ENCODE assay signal across 7 cellular contexts in genomic region chr4:4348585-4348984, GRCh38. TPM values are rescaled to one million over a fixed set of nuclear protein-coding genes. Genes with fewer than 3 reads are reported as not detected.
A peak's percentile ranks its signal among the peaks of the same experiment; 100 is the strongest.
DNase-seq lines count a peak whose midpoint lies in the region; ATAC-seq, FAIRE-seq and TF ChIP-seq lines count a peak whose summit lies in the region.
"Not testable (repeated sequence)": the region's sequence is repeated elsewhere in the genome, so short reads cannot be mapped to it uniquely, and the experiment has no call there.

No MANE protein-coding gene starts in this region.

- not testable (repeated sequence) for H2AFZ ChIP-seq in HepG2 (ENCODE audit: low read length)

- BruUV-seq in HepG2 (replicated peaks; lab: Mats Ljungman, UMichigan): not testable (repeated sequence)

- H3K27ac Mint-ChIP-seq in activated T-cell treated with anti-CD3 and anti-CD28 coated beads, Interleukin-2, amount 50 U/mL, for 72 hours: not testable (repeated sequence)
- peak overlapping the region; percentile 88 for H3K27ac Mint-ChIP-seq in activated naive CD8-positive, alpha-beta T cell

- H3K4me3 ChIP-seq in DOHH2 (ENCODE audit: low read length); Peyer's patch; HepG2 (replicated peaks in 1 of 3; ENCODE audit: insufficient read depth in 1 of 3, low read depth in 2 of 3, low read length in 3 of 3): not testable (repeated sequence)

- H3K4me1 ChIP-seq in DOHH2 (ENCODE audit: control insufficient read depth, low read length): peaks cover 51% of the 10 kb centered on the region
- not testable (repeated sequence) for H3K4me1 ChIP-seq in Peyer's patch; HepG2 (ENCODE audit: insufficient read depth, low read length)

- not testable (repeated sequence) for H3K36me3 Mint-ChIP-seq in activated T-cell treated with anti-CD3 and anti-CD28 coated beads, Interleukin-2, amount 50 U/mL, for 72 hours (ENCODE audit: insufficient read depth in 2 of 2); activated naive CD8-positive, alpha-beta T cell

- H3K27me3 ChIP-seq in DOHH2 (ENCODE audit: control insufficient read depth, low read length); Peyer's patch; HepG2 (ENCODE audit: control insufficient read depth in 1 of 2, insufficient read depth in 2 of 2, low read length in 2 of 2): not testable (repeated sequence)

- peaks cover 18% of the 10 kb centered on the region for H3K4me1 Mint-ChIP-seq in activated T-cell treated with anti-CD3 and anti-CD28 coated beads, Interleukin-2, amount 50 U/mL, for 72 hours (ENCODE audit: low read depth)
- H3K4me1 Mint-ChIP-seq in activated naive CD8-positive, alpha-beta T cell (ENCODE audit: low read depth): peaks cover 42% of the 10 kb centered on the region

- H3K79me2 ChIP-seq in DOHH2 (ENCODE audit: control insufficient read depth, low read length); HepG2 (ENCODE audit: insufficient read depth, low read length): not testable (repeated sequence)

- not testable (repeated sequence) for H3K4me2 ChIP-seq in DOHH2 (ENCODE audit: low read length); HepG2 (ENCODE audit: low read depth, low read length)

- ATAC-seq in activated T-cell treated with anti-CD3 and anti-CD28 coated beads, Interleukin-2, amount 50 U/mL, for 72 hours (replicated peaks in 1 of 2): peak; percentile 60 to 90
- ATAC-seq in HepG2: not testable (repeated sequence)

- H3K9me3 Mint-ChIP-seq in activated T-cell treated with anti-CD3 and anti-CD28 coated beads, Interleukin-2, amount 50 U/mL, for 72 hours; activated naive CD8-positive, alpha-beta T cell (ENCODE audit: low read depth): not testable (repeated sequence)

- not testable (repeated sequence) for TF ChIP-seq EP300 in HepG2 (IDR thresholded peaks at IDR 0.05; ENCODE audit: low read depth in 2 of 2, low read length in 2 of 2); HepG2 (CRISPR knock-in tag; IDR thresholded peaks at IDR 0.05; ENCODE audit: borderline replicate concordance)

- not testable (repeated sequence) for H3K36me3 ChIP-seq in DOHH2 (ENCODE audit: control insufficient read depth, low read length); Peyer's patch; HepG2 (replicated peaks in 1 of 2; ENCODE audit: control insufficient read depth in 1 of 2, insufficient read depth in 2 of 2, low read length in 2 of 2)

- H3K9me2 ChIP-seq in DOHH2 (replicated peaks; ENCODE audit: control insufficient read depth, low read length): not testable (repeated sequence)

- not testable (repeated sequence) for TF ChIP-seq CTCF in DOHH2 (IDR thresholded peaks at IDR 0.05; ENCODE audit: low read depth, low read length, poor library complexity, severe bottlenecking); Peyer's patch (IDR thresholded peaks at IDR 0.05); HepG2 (CRISPR knock-in tag; IDR thresholded peaks at IDR 0.05)

- H3K27ac ChIP-seq in DOHH2 (ENCODE audit: low read depth, low read length): peak overlapping the region; percentile 34
- not testable (repeated sequence) for H3K27ac ChIP-seq in Peyer's patch; HepG2 (ENCODE audit: extremely low read length, insufficient read depth, low read length)

- in situ Hi-C loops in HepG2 (cut with HindIII; ENCODE audit: extremely low pct_ligation_motif_present, low pct_unique_long_range_greater_than_20kb): not testable (repeated sequence)

- not testable (repeated sequence) for H3K9me3 ChIP-seq in DOHH2 (ENCODE audit: control insufficient read depth, insufficient read depth, low read length); Peyer's patch; HepG2 (ENCODE audit: low read length)

- intact Hi-C loops in HepG2 (cut with micrococcal nuclease; ENCODE audit: unreplicated experiment): not testable (repeated sequence)

- peak overlapping the region; percentile 44 to 63 for H3K4me3 Mint-ChIP-seq in activated T-cell treated with anti-CD3 and anti-CD28 coated beads, Interleukin-2, amount 50 U/mL, for 72 hours
- peak overlapping the region; percentile 68 for H3K4me3 Mint-ChIP-seq in activated naive CD8-positive, alpha-beta T cell

- CTCF ChIA-PET in HepG2 (lab: Yijun Ruan, JAX; ENCODE audit: low intra/inter-chr PET ratio, low total read pairs): not testable (repeated sequence)

- WGBS in HepG2 (ENCODE audit: low lambda C conversion rate): 45% methylated on average over 9 of the region's 9 CpGs

- not testable (repeated sequence) for FAIRE-seq in HepG2 (lab: Jason Lieb, UNC)

- TF ChIP-seq POLR2A in Peyer's patch (IDR thresholded peaks at IDR 0.05); HepG2 (IDR thresholded peaks at IDR 0.05; ENCODE audit: insufficient read depth in 1 of 2, low read depth in 2 of 2, low read length in 2 of 2): not testable (repeated sequence)

- not testable (repeated sequence) for H4K20me1 ChIP-seq in DOHH2 (ENCODE audit: control insufficient read depth, insufficient read depth, low read depth, low read length); HepG2 (ENCODE audit: insufficient read depth, low read length)

- peak in 2 of 3 donors; percentile 17 to 59 for DNase-seq in Peyer's patch
- DNase-seq in activated CD4-positive, alpha-beta T cell treated with anti-CD3 and anti-CD28 coated beads, Interleukin-2, amount 50 U/mL, for 1 hour: peak; percentile 8
- peak; percentile 18 to 34 for DNase-seq in activated T-cell treated with anti-CD3 and anti-CD28 coated beads, Interleukin-2, amount 50 U/mL, for 72 hours
- DNase-seq in HepG2 (ENCODE audit: low spot score): not testable (repeated sequence)
- peak; percentile 1 to 2 for DNase-seq in stimulated activated CD8-positive, alpha-beta memory T cell treated with anti-CD3 and anti-CD28 coated beads, Interleukin-2, amount 100 ng/mL, for 1 hour (ENCODE audit: low read depth in 2 of 2)

- not testable (repeated sequence) for TF ChIP-seq RAD21 in HepG2 (CRISPR knock-in tag; IDR thresholded peaks at IDR 0.05)

- not testable (repeated sequence) for H3K27me3 Mint-ChIP-seq in activated T-cell treated with anti-CD3 and anti-CD28 coated beads, Interleukin-2, amount 50 U/mL, for 72 hours (ENCODE audit: low read depth); activated naive CD8-positive, alpha-beta T cell

- POLR2A ChIA-PET in HepG2 (lab: Yijun Ruan, JAX): not testable (repeated sequence)

- H3K9ac ChIP-seq in HepG2 (ENCODE audit: insufficient read depth, low read depth, low read length): not testable (repeated sequence)

- peaks cover 14% of the 10 kb centered on the region for H3F3A ChIP-seq in DOHH2 (ENCODE audit: control insufficient read depth, insufficient read depth)

RNA-seq across cellular contexts. Expression of gene NSG1, which starts 38.3 kb away (rescaled TPM):
- total RNA-seq in Peyer's patch (10 to 100 TPM in 1 of 4 donors, 1 to 10 TPM in 3; 2.0 to 13.2 (median 3.7) TPM), HepG2 (2016; rRNA removed; fragmentation: Illumina TruSeq; extraction: Trizol) (not detected in 2 replicates)
- total RNA-seq in activated T-cell treated with anti-CD3 and anti-CD28 coated beads, Interleukin-2, amount 50 U/mL, for 72 hours: 1 to 10 TPM; 1.0 to 3.2 TPM
- total RNA-seq in HepG2 (2016; cell fraction: cytosol; rRNA removed; fragmentation: Illumina TruSeq; extraction: Trizol; ENCODE audit: low read depth): not detected in 2 replicates
- total RNA-seq in HepG2 (2016; cell fraction: insoluble cytoplasmic fraction; rRNA removed; fragmentation: Illumina TruSeq; extraction: Trizol): not detected in 2 replicates
- total RNA-seq in HepG2 (2016; cell fraction: membrane; rRNA removed; fragmentation: Illumina TruSeq; extraction: Trizol): not detected in 2 replicates
- total RNA-seq in HepG2 (2016; cell fraction: nucleus; rRNA removed; fragmentation: Illumina TruSeq; extraction: Trizol): not detected in 2 replicates
- polyA plus RNA-seq in HepG2 (2011; rRNA removed): not detected in 2 replicates
- not detected in 2 replicates for polyA plus RNA-seq in HepG2 (2011; cell fraction: cytosol; rRNA removed)
- polyA plus RNA-seq in HepG2 (2011; cell fraction: nucleus; rRNA removed): not detected in 2 replicates
- polyA plus RNA-seq in HepG2 (2012): not detected in 2 replicates
- polyA plus RNA-seq in HepG2 (2016; cell fraction: cytosol; fragmentation: Illumina TruSeq; extraction: Trizol; ENCODE audit: low read depth): not detected in 2 replicates
- polyA plus RNA-seq in HepG2 (2016; cell fraction: insoluble cytoplasmic fraction; fragmentation: Illumina TruSeq; extraction: Trizol; ENCODE audit: low read depth): not detected in 2 replicates
- polyA plus RNA-seq in HepG2 (2016; cell fraction: membrane; fragmentation: Illumina TruSeq; extraction: Trizol; ENCODE audit: low read depth): not detected in 2 replicates
- not detected in 2 replicates for polyA plus RNA-seq in HepG2 (2016; cell fraction: nucleus; fragmentation: Illumina TruSeq; extraction: Trizol; ENCODE audit: insufficient read depth, low read depth)
- polyA minus RNA-seq in HepG2 (2011; rRNA and poly(A)+ RNA removed; ENCODE audit: low replicate concordance): not detected in 2 replicates
- polyA minus RNA-seq in HepG2 (2011; cell fraction: cytosol; rRNA and poly(A)+ RNA removed): not detected in 2 replicates
- polyA minus RNA-seq in HepG2 (2011; cell fraction: nucleus; rRNA and poly(A)+ RNA removed): not detected in 2 replicates

RNA-seq across cellular contexts. Expression of gene ZBTB49, which starts 58.5 kb away (rescaled TPM):
- total RNA-seq in Peyer's patch (10 to 100 TPM in 2 of 4 donors, 1 to 10 TPM in 2; 3.3 to 17.0 (median 11.7) TPM), HepG2 (2016; rRNA removed; fragmentation: Illumina TruSeq; extraction: Trizol) (3.3 and 4.6 TPM in 2 replicates)
- 1 to 10 TPM; 6.4 to 8.2 TPM for total RNA-seq in activated T-cell treated with anti-CD3 and anti-CD28 coated beads, Interleukin-2, amount 50 U/mL, for 72 hours
- 1.4 and 1.6 TPM in 2 replicates for total RNA-seq in HepG2 (2016; cell fraction: cytosol; rRNA removed; fragmentation: Illumina TruSeq; extraction: Trizol; ENCODE audit: low read depth)
- 2.5 and 3.5 TPM in 2 replicates for total RNA-seq in HepG2 (2016; cell fraction: insoluble cytoplasmic fraction; rRNA removed; fragmentation: Illumina TruSeq; extraction: Trizol)
- 2.9 and 3.2 TPM in 2 replicates for total RNA-seq in HepG2 (2016; cell fraction: membrane; rRNA removed; fragmentation: Illumina TruSeq; extraction: Trizol)
- 5.5 and 8.4 TPM in 2 replicates for total RNA-seq in HepG2 (2016; cell fraction: nucleus; rRNA removed; fragmentation: Illumina TruSeq; extraction: Trizol)
- polyA plus RNA-seq in HepG2 (2011; rRNA removed): 3.7 and 4.3 TPM in 2 replicates
- 1.7 and 2.0 TPM in 2 replicates for polyA plus RNA-seq in HepG2 (2011; cell fraction: cytosol; rRNA removed)
- 6.3 and 6.5 TPM in 2 replicates for polyA plus RNA-seq in HepG2 (2011; cell fraction: nucleus; rRNA removed)
- 2.2 and 2.3 TPM in 2 replicates for polyA plus RNA-seq in HepG2 (2012)
- polyA plus RNA-seq in HepG2 (2016; cell fraction: cytosol; fragmentation: Illumina TruSeq; extraction: Trizol; ENCODE audit: low read depth): 0.35 and 0.73 TPM in 2 replicates
- polyA plus RNA-seq in HepG2 (2016; cell fraction: insoluble cytoplasmic fraction; fragmentation: Illumina TruSeq; extraction: Trizol; ENCODE audit: low read depth): 2.7 and 4.4 TPM in 2 replicates
- 0.68 and 0.76 TPM in 2 replicates for polyA plus RNA-seq in HepG2 (2016; cell fraction: membrane; fragmentation: Illumina TruSeq; extraction: Trizol; ENCODE audit: low read depth)
- 7.6 and 8.7 TPM in 2 replicates for polyA plus RNA-seq in HepG2 (2016; cell fraction: nucleus; fragmentation: Illumina TruSeq; extraction: Trizol; ENCODE audit: insufficient read depth, low read depth)
- polyA minus RNA-seq in HepG2 (2011; rRNA and poly(A)+ RNA removed; ENCODE audit: low replicate concordance): 5.5 and 7.9 TPM in 2 replicates
- 0.69 and 1.4 TPM in 2 replicates for polyA minus RNA-seq in HepG2 (2011; cell fraction: cytosol; rRNA and poly(A)+ RNA removed)
- polyA minus RNA-seq in HepG2 (2011; cell fraction: nucleus; rRNA and poly(A)+ RNA removed): 5.2 and 8.7 TPM in 2 replicates

RNA-seq across cellular contexts. Expression of gene LYAR, which starts 58.6 kb away (rescaled TPM):
- total RNA-seq in Peyer's patch: 1 to 10 TPM; 2.8 to 6.3 (median 4.4) TPM
- total RNA-seq in activated T-cell treated with anti-CD3 and anti-CD28 coated beads, Interleukin-2, amount 50 U/mL, for 72 hours: 10 to 100 TPM; 25.5 to 41.0 TPM
- 94.2 and 132 TPM in 2 replicates for total RNA-seq in HepG2 (2016; rRNA removed; fragmentation: Illumina TruSeq; extraction: Trizol)
- total RNA-seq in HepG2 (2016; cell fraction: cytosol; rRNA removed; fragmentation: Illumina TruSeq; extraction: Trizol; ENCODE audit: low read depth): 28.5 and 31.5 TPM in 2 replicates
- total RNA-seq in HepG2 (2016; cell fraction: insoluble cytoplasmic fraction; rRNA removed; fragmentation: Illumina TruSeq; extraction: Trizol): 97.0 and 128 TPM in 2 replicates
- total RNA-seq in HepG2 (2016; cell fraction: membrane; rRNA removed; fragmentation: Illumina TruSeq; extraction: Trizol): 48.0 and 54.1 TPM in 2 replicates
- total RNA-seq in HepG2 (2016; cell fraction: nucleus; rRNA removed; fragmentation: Illumina TruSeq; extraction: Trizol): 40.3 and 43.2 TPM in 2 replicates
- 6.0 and 7.8 TPM in 2 replicates for polyA plus RNA-seq in HepG2 (2011; rRNA removed)
- 3.6 and 4.9 TPM in 2 replicates for polyA plus RNA-seq in HepG2 (2011; cell fraction: cytosol; rRNA removed)
- 2.2 and 3.6 TPM in 2 replicates for polyA plus RNA-seq in HepG2 (2011; cell fraction: nucleus; rRNA removed)
- 26.2 and 31.0 TPM in 2 replicates for polyA plus RNA-seq in HepG2 (2012)
- 18.8 and 28.8 TPM in 2 replicates for polyA plus RNA-seq in HepG2 (2016; cell fraction: cytosol; fragmentation: Illumina TruSeq; extraction: Trizol; ENCODE audit: low read depth)
- 142 and 150 TPM in 2 replicates for polyA plus RNA-seq in HepG2 (2016; cell fraction: insoluble cytoplasmic fraction; fragmentation: Illumina TruSeq; extraction: Trizol; ENCODE audit: low read depth)
- 30.5 and 41.3 TPM in 2 replicates for polyA plus RNA-seq in HepG2 (2016; cell fraction: membrane; fragmentation: Illumina TruSeq; extraction: Trizol; ENCODE audit: low read depth)
- 61.7 and 69.5 TPM in 2 replicates for polyA plus RNA-seq in HepG2 (2016; cell fraction: nucleus; fragmentation: Illumina TruSeq; extraction: Trizol; ENCODE audit: insufficient read depth, low read depth)
- polyA minus RNA-seq in HepG2 (2011; rRNA and poly(A)+ RNA removed; ENCODE audit: low replicate concordance): 0.76 and 3.3 TPM in 2 replicates
- 4.6 and 4.7 TPM in 2 replicates for polyA minus RNA-seq in HepG2 (2011; cell fraction: cytosol; rRNA and poly(A)+ RNA removed)
- 8.6 and 11.2 TPM in 2 replicates for polyA minus RNA-seq in HepG2 (2011; cell fraction: nucleus; rRNA and poly(A)+ RNA removed)
